8 cellular contexts compared by ENCODE assay signal in genomic region chr10:24952146-24952700, GRCh38. TPM values are rescaled to one million over a fixed set of nuclear protein-coding genes. Genes with fewer than 3 reads are reported as not detected.
DNase-seq lines count a peak whose midpoint lies in the region; ATAC-seq, FAIRE-seq and TF ChIP-seq lines count a peak whose summit lies in the region.

Gene PRTFDC1 (minus strand): TSS chr10:24952606. CDS start chr10:24952575, 31 bp downstream.

- no peaks in the 10 kb centered on the region for H3K27me3 ChIP-seq in SK-N-SH (ENCODE audit: insufficient read depth)

- H3K9ac ChIP-seq in SK-N-SH = peak within 1 kb of the TSS; percentile 56

- peak within 1 kb of the TSS; percentile 90 for H2AFZ ChIP-seq in SK-N-SH (ENCODE audit: low read depth)

- peaks cover 32% of the 10 kb centered on the region for H3K4me1 ChIP-seq in A549
- H3K4me1 ChIP-seq in SK-N-SH (ENCODE audit: control insufficient read depth in 1 of 2, insufficient read depth in 2 of 2, low read depth in 1 of 2, low read length in 1 of 2) = peaks cover 8 to 16% of the 10 kb centered on the region in 2 experiments; a peak in 3 of 4 replicates

- no peaks in the 10 kb centered on the region for H4K20me1 ChIP-seq in SK-N-SH (ENCODE audit: insufficient read depth)

- no peak; a peak in 2 of 5 replicates for TF ChIP-seq RAD21 in A549 (conservative IDR thresholded peaks at IDR 0.05 in 1 of 2, IDR thresholded peaks at IDR 0.05 in 1 of 2)
- no peak for TF ChIP-seq RAD21 in SK-N-SH (IDR thresholded peaks at IDR 0.05; ENCODE audit: low read length)

- CTCF ChIA-PET in A549 (lab: Yijun Ruan, JAX) (interaction anchor here (0.6 to 1.9 kb wide), 13 partner anchors 8 to 309 kb away, joined by 3 to 9 read pairs (median 3); no protein-coding TSS in a partner anchor), SK-N-SH (lab: Yijun Ruan, JAX) (interaction anchor here (1.0 to 2.6 kb wide), 6 partner anchors 9 to 309 kb away, joined by 3 to 6 read pairs (median 5); partner anchors contain the start of gene ENKUR)

- H3K4me3 ChIP-seq in A549 (peak within 1 kb of the TSS; percentile 76), SK-N-SH (ENCODE audit: low read depth in 2 of 2, low read length in 1 of 2) (peak within 1 kb of the TSS; percentile 32 to 50; a peak in 3 of 4 replicates)

- 20% methylated on average over 7 of the region's 55 CpGs for WGBS in A549 (ENCODE audit: missing lambda C conversion rate)
- WGBS in SK-N-SH (ENCODE audit: low lambda C conversion rate) = 16% methylated on average over 28 of the region's 55 CpGs

- peaks cover 11% of the 10 kb centered on the region for H3F3A ChIP-seq in SK-N-SH (replicated peaks; ENCODE audit: insufficient read depth)

- H3K36me3 ChIP-seq in SK-N-SH (replicated peaks in 1 of 2; ENCODE audit: control insufficient read depth in 1 of 2, insufficient read depth in 2 of 2, low read length in 1 of 2) = no peaks in the 10 kb centered on the region

- POLR2A ChIA-PET in A549 (lab: Yijun Ruan, JAX) = interaction anchor here (0.9 to 1.4 kb wide), 8 partner anchors 11 to 231 kb away, joined by 3 to 5 read pairs (median 3); partner anchors contain the start of gene THNSL1
- POLR2A ChIA-PET in SK-N-SH (lab: Yijun Ruan, JAX) = no interaction called here

- DNase-seq in A549 (ENCODE audit: low read depth in 1 of 2, low spot score in 1 of 2) = peak; percentile 48 to 60
- DNase-seq in GM12891 (ENCODE audit: insufficient read length, low spot score) = peak; percentile 43
- no peak for DNase-seq in SK-N-SH
- DNase-seq in cerebellar cortex (ENCODE audit: low spot score) = peak; percentile 39
- DNase-seq in kidney tubule cell (ENCODE audit: low spot score) = peak; percentile 30
- DNase-seq in stimulated activated CD8-positive, alpha-beta memory T cell treated with anti-CD3 and anti-CD28 coated beads, Interleukin-4, amount 100 ng/mL, for 24 hours (ENCODE audit: low read depth) = peak; percentile 2
- no peak for DNase-seq in NCI-H187 (lab: John Stamatoyannopoulos, UW)

- TF ChIP-seq CTCF in A549 (IDR thresholded peaks at IDR 0.05) (no peak), SK-N-SH (IDR thresholded peaks at IDR 0.05) (no peak)

- TF ChIP-seq POLR2A in A549 (IDR thresholded peaks at IDR 0.05; ENCODE audit: low read length) (peak; percentile 29; the same call in 1 of the 2 replicates), GM12891 (IDR thresholded peaks at IDR 0.05; ENCODE audit: low read depth, low read length) (no peak)

- ATAC-seq in A549 = peak; percentile 79
- ATAC-seq in HG02943 (IDR thresholded peaks at IDR 0.05; ENCODE audit: low read depth, unreplicated experiment) = peak; percentile 39

- peak within 1 kb of the TSS; percentile 97 to 100 for H3K27ac ChIP-seq in A549
- H3K27ac ChIP-seq in SK-N-SH (ENCODE audit: low read depth in 2 of 2, low read length in 1 of 2) = peak within 1 kb of the TSS; percentile 34 to 59; a peak in 3 of 4 replicates

- H3K9me2 ChIP-seq in SK-N-SH = no peaks in the 10 kb centered on the region

- H3K9me3 ChIP-seq in A549 (no peaks in the 10 kb centered on the region), SK-N-SH (no peaks in the 10 kb centered on the region)

- H3K79me2 ChIP-seq in SK-N-SH (ENCODE audit: insufficient read depth) = no peaks in the 10 kb centered on the region

- peak within 1 kb of the TSS; percentile 84 for H3K4me2 ChIP-seq in A549
- H3K4me2 ChIP-seq in SK-N-SH = peak within 1 kb of the TSS; percentile 62

- no peak for TF ChIP-seq EP300 in A549 (IDR thresholded peaks at IDR 0.05)
- TF ChIP-seq EP300 in SK-N-SH (IDR thresholded peaks at IDR 0.05; ENCODE audit: borderline replicate concordance in 1 of 2, low read depth in 1 of 2, low read length in 1 of 2) = no peak

- no peak for FAIRE-seq in A549 (lab: Jason Lieb, UNC)
- FAIRE-seq in GM12891 (lab: Jason Lieb, UNC) = no peak

TF ChIP-seq in A549, 52 proteins besides CTCF, POLR2A, EP300 and RAD21 (continues in another document):
- TF ChIP-seq GATA3 (IDR thresholded peaks at IDR 0.05; ENCODE audit: borderline replicate concordance) (no peak), CBX2 (IDR thresholded peaks at IDR 0.05; ENCODE audit: borderline replicate concordance, low read depth) (no peak), RFX5 (IDR thresholded peaks at IDR 0.05) (no peak), RNF2 (IDR thresholded peaks at IDR 0.05; ENCODE audit: borderline replicate concordance, low read depth) (no peak), BHLHE40 (IDR thresholded peaks at IDR 0.05; ENCODE audit: low read depth, low read length) (no peak), RCOR1 (IDR thresholded peaks at IDR 0.05; ENCODE audit: low read depth, low read length) (no peak), HOXA7 (CRISPR knock-in tag; IDR thresholded peaks at IDR 0.05) (no peak), EHMT2 (IDR thresholded peaks at IDR 0.05; ENCODE audit: low read depth) (no peak), HDAC2 (IDR thresholded peaks at IDR 0.05) (no peak), TP53 (CRISPR knock-in tag; IDR thresholded peaks at IDR 0.05) (no peak), HOXB5 (CRISPR knock-in tag; IDR thresholded peaks at IDR 0.05) (no peak), MAX (IDR thresholded peaks at IDR 0.05) (peak; percentile 87), CHD2 (IDR thresholded peaks at IDR 0.05; ENCODE audit: low read length, partially characterized antibody) (no peak), ZNF302 (CRISPR knock-in tag; IDR thresholded peaks at IDR 0.05) (no peak)

TF ChIP-seq in GM12891, 5 proteins besides CTCF, POLR2A, EP300 and RAD21:
- TF ChIP-seq POLR2AphosphoS5 (IDR thresholded peaks at IDR 0.05; ENCODE audit: low read depth, low read length) (no peak), SPI1 (IDR thresholded peaks at IDR 0.05; ENCODE audit: low read depth, low read length) (no peak), TAF1 (IDR thresholded peaks at IDR 0.05; ENCODE audit: low read depth, low read length) (0 out of 2 replicates have a peak, but pooled peaks have one; percentile 27)

TF ChIP-seq in SK-N-SH, 30 proteins besides CTCF, POLR2A, EP300 and RAD21:
- TF ChIP-seq MEF2A (IDR thresholded peaks at IDR 0.05; ENCODE audit: borderline replicate concordance, low read depth) (no peak), MAX (IDR thresholded peaks at IDR 0.05; ENCODE audit: low read depth) (0 out of 2 replicates have a peak, but pooled peaks have one; percentile 24), MXI1 (IDR thresholded peaks at IDR 0.05; ENCODE audit: low read depth, low read length) (no peak), YY1 (IDR thresholded peaks at IDR 0.05; ENCODE audit: low read depth) (peak; percentile 61; the same call in 1 of the 2 replicates), CHD2 (IDR thresholded peaks at IDR 0.05; ENCODE audit: low read length, partially characterized antibody) (no peak), ZBTB33 (IDR thresholded peaks at IDR 0.05; ENCODE audit: borderline replicate concordance, low read depth) (no peak)

RNA-seq across cellular contexts. Expression of gene PRTFDC1, which starts in this region (rescaled TPM):
- polyA plus RNA-seq in A549 (2011; rRNA removed) (32.5 and 39.2 TPM in 2 replicates), A549 (2017; fragmentation: RNase III; extraction: RNeasy Plus Mini Kit Qiagen cat#74134 plus additional on column Dnase treatment) (33.1 to 35.6 TPM (median 34.0 TPM) in 3 replicates), SK-N-SH (2012; rRNA removed) (6.6 and 8.1 TPM in 2 replicates)
- 10.0 and 14.5 TPM in 2 replicates for polyA plus RNA-seq in A549 (2012; cell fraction: cytosol; rRNA removed)
- polyA plus RNA-seq in A549 (2012; cell fraction: nucleus; rRNA removed) = 4.4 and 6.2 TPM in 2 replicates
- 10.4 and 12.1 TPM in 2 replicates for polyA minus RNA-seq in A549 (2011; rRNA and poly(A)+ RNA removed)
- 1.2 TPM for polyA plus RNA-seq in GM12891 (2012; ENCODE audit: low read depth, missing spikeins)
- polyA plus RNA-seq in SK-N-SH (2012; cell fraction: cytosol; rRNA removed) = 10.8 and 12.0 TPM in 2 replicates
- 5.0 and 9.9 TPM in 2 replicates for polyA plus RNA-seq in SK-N-SH (2012; cell fraction: nucleus; rRNA removed)

Comparison
In these comparisons a context has a peak if more than half of its experiments do, and no peak if none do; other contexts are left out.
1. DNase-seq: peak in A549 (2 of 2), GM12891 (single experiment), cerebellar cortex (single experiment), kidney tubule cell (single experiment) and stimulated activated CD8-positive, alpha-beta memory T cell treated with anti-CD3 and anti-CD28 coated beads, Interleukin-4, amount 100 ng/mL, for 24 hours (single experiment); none in SK-N-SH (single experiment) and NCI-H187 (0 of 2).
2. Of the 12 proteins assayed by ChIP-seq in both A549 and SK-N-SH: peak only in A549: none; only in SK-N-SH: none; in both: MAX; in neither: 11.